ENCODE assay signal across 11 cellular contexts in the genomic region with DNA sequence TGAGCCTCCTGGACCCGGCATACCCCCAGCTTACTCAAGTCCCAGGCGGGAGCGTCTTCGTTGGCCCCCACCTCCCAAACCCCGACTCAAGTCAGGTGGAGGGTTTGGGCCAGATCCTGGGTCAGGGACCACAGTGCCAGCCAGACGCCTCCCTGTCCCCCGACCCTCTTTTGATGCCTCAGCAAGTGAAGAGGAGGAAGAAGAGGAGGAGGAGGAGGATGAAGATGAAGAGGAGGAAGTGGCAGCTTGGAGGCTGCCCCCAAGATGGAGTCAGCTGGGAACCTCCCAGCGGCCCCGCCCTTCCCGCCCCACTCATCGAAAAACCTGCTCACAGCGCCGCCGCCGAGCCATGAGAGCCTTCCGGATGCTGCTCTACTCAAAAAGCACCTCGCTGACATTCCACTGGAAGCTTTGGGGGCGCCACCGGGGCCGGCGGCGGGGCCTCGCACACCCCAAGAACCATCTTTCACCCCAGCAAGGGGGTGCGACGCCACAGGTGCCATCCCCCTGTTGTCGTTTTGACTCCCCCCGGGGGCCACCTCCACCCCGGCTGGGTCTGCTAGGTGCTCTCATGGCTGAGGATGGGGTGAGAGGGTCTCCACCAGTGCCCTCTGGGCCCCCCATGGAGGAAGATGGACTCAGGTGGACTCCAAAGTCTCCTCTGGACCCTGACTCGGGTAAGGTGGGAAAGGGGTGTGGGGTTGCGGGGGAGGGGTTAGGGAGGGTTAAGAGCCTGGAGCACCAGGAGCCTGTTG. TPM values are rescaled to one million over a fixed set of nuclear protein-coding genes. Genes with fewer than 3 reads are reported as not detected.
DNase-seq lines count a peak whose midpoint lies in the region; ATAC-seq and TF ChIP-seq lines count a peak whose summit lies in the region.
"Had no signal": no experiment of that assay in that cellular context is flagged by ENCODE, and none has a peak within 500 bp of the region (broad histone marks: within the 10 kb centered on the region; RNA-seq: fewer than 3 reads in every experiment).

No MANE protein-coding gene starts in this region.

- ATAC-seq in naive B cell (ENCODE audit: low read depth in 2 of 2) (no peak), GM18907 (IDR thresholded peaks at IDR 0.05; ENCODE audit: unreplicated experiment) (no peak)
- ATAC-seq: body of pancreas had no signal

- H3K27ac ChIP-seq in C4-2B, result peak overlapping the region; percentile 93

- intact Hi-C loops in MCF 10A (cut with micrococcal nuclease), result no loop called here

- peaks cover 2% of the 10 kb centered on the region for H3K36me3 Mint-ChIP-seq in IgD-negative memory B cell
- H3K36me3 Mint-ChIP-seq in MCF 10A (ENCODE audit: insufficient read depth, unreplicated experiment), result peaks cover 48% of the 10 kb centered on the region
- H3K36me3 Mint-ChIP-seq in naive B cell, result peaks cover 5 to 8% of the 10 kb centered on the region in 2 donors

- H3K4me1 Mint-ChIP-seq in IgD-negative memory B cell (peaks cover 25 to 30% (median 26%) of the 10 kb centered on the region in 3 donors), MCF 10A (ENCODE audit: insufficient read depth, unreplicated experiment) (peaks cover 34% of the 10 kb centered on the region), naive B cell (peaks cover 44 to 49% (median 49%) of the 10 kb centered on the region in 3 donors)

- POLR2A ChIA-PET in MCF 10A (lab: Yijun Ruan, JAX), result interaction anchor here (1.0 kb wide), 1 partner anchor 13 kb away, joined by 3 read pairs; no protein-coding TSS in a partner anchor

- TF ChIP-seq CTCF in C4-2B (conservative IDR thresholded peaks at IDR 0.05), result no peak
- no peak for TF ChIP-seq CTCF in MCF 10A (IDR thresholded peaks at IDR 0.05; ENCODE audit: unreplicated experiment)

- no peak for DNase-seq in MCF 10A (ENCODE audit: unreplicated experiment)
- DNase-seq in naive B cell, result no peak
- DNase-seq in NCI-H2196 treated with DMSO at 0.1 percent for 48 hours (lab: John Stamatoyannopoulos, UW; ENCODE audit: unreplicated experiment), result no peak
- no peak for DNase-seq in NCI-H748 (lab: John Stamatoyannopoulos, UW; ENCODE audit: unreplicated experiment)
- DNase-seq in activated CD4-positive, CD25-positive, alpha-beta regulatory T cell treated with anti-CD3 and anti-CD28 coated beads, Interleukin-2, amount 50 U/mL, for 72 hours, result no peak
- DNase-seq: body of pancreas, KBM-7, kidney glomerular epithelial cell had no signal

- CTCF ChIA-PET in MCF 10A (lab: Yijun Ruan, JAX), result interaction anchor here (0.7 to 7.1 kb wide), 3 partner anchors 22 to 49 kb away, joined by 3 to 123 read pairs (median 10); no protein-coding TSS in a partner anchor

- H3K9me3 Mint-ChIP-seq in IgD-negative memory B cell (no peaks in the 10 kb centered on the region), MCF 10A (ENCODE audit: unreplicated experiment) (no peaks in the 10 kb centered on the region), naive B cell (no peaks in the 10 kb centered on the region)

- H3K27ac Mint-ChIP-seq in IgD-negative memory B cell, result peak overlapping the region in 2 of 3 donors; percentile 82 to 97
- H3K27ac Mint-ChIP-seq in MCF 10A (ENCODE audit: low read depth, unreplicated experiment), result peak overlapping the region; percentile 91
- peak overlapping the region in 3 of 6 donors; percentile 47 to 98 (median 59) for H3K27ac Mint-ChIP-seq in naive B cell

- H3K27me3 Mint-ChIP-seq in IgD-negative memory B cell, result no peaks in the 10 kb centered on the region
- no peaks in the 10 kb centered on the region for H3K27me3 Mint-ChIP-seq in MCF 10A (ENCODE audit: insufficient read depth, unreplicated experiment)
- H3K27me3 Mint-ChIP-seq in naive B cell, result no peaks in the 10 kb centered on the region

- no TSS peak for BruUV-seq in MCF 10A (replicated peaks; lab: Mats Ljungman, UMichigan)

- H3K4me3 Mint-ChIP-seq in IgD-negative memory B cell (peak overlapping the region; percentile 21 to 93 (median 86)), MCF 10A (ENCODE audit: unreplicated experiment) (peak overlapping the region; percentile 81), naive B cell (peak overlapping the region; percentile 69 to 98 (median 90))

RNA-seq across cellular contexts. Expression of gene SENP3, which starts 1.6 kb away (rescaled TPM):
- polyA plus RNA-seq in IgD-negative memory B cell (19.0 TPM), naive B cell (ENCODE audit: low read depth in 6 of 6) (10 to 100 TPM; 16.0 to 21.9 (median 18.2) TPM)
- 66.9 and 67.3 TPM in 2 replicates for total RNA-seq in MCF 10A (2022)

RNA-seq across cellular contexts. Expression of gene TNFSF13, which starts 4.7 kb away (rescaled TPM):
- polyA plus RNA-seq in IgD-negative memory B cell, result 5.1 TPM
- 6.3 and 10.8 TPM in 2 replicates for total RNA-seq in MCF 10A (2022)
- polyA plus RNA-seq in naive B cell (ENCODE audit: low read depth in 6 of 6), result 10 to 100 TPM; 32.2 to 43.1 (median 38.5) TPM

RNA-seq across cellular contexts. Expression of gene TNFSF12, which starts 14.4 kb away (rescaled TPM):
- polyA plus RNA-seq in IgD-negative memory B cell, result 45.1 TPM
- total RNA-seq in MCF 10A (2022), result 3.5 and 3.9 TPM in 2 replicates
- polyA plus RNA-seq in naive B cell (ENCODE audit: low read depth in 6 of 6), result 10 to 100 TPM; 21.6 to 33.3 (median 28.0) TPM

RNA-seq across cellular contexts. Expression of gene CD68, which starts 16.1 kb away (rescaled TPM):
- polyA plus RNA-seq in IgD-negative memory B cell, result 26.9 TPM
- 6.9 and 10.6 TPM in 2 replicates for total RNA-seq in MCF 10A (2022)
- 1 to 10 TPM; 3.3 to 7.4 (median 6.8) TPM for polyA plus RNA-seq in naive B cell (ENCODE audit: low read depth in 6 of 6)

RNA-seq across cellular contexts. Expression of gene MPDU1, which starts 20.4 kb away (rescaled TPM):
- polyA plus RNA-seq in IgD-negative memory B cell (37.9 TPM), naive B cell (ENCODE audit: low read depth in 6 of 6) (10 to 100 TPM; 27.8 to 59.7 (median 43.1) TPM)
- 52.0 and 56.5 TPM in 2 replicates for total RNA-seq in MCF 10A (2022)
